ENCODE assay signal across 15 cellular contexts in genomic region chr15:96457852-96458251, GRCh38.
"Had no signal": no experiment of that assay in that cellular context is flagged by ENCODE, and none has a peak within 500 bp of the region (broad histone marks: within the 10 kb centered on the region; RNA-seq: fewer than 3 reads in every experiment).

No MANE protein-coding gene starts in this region.

- ATAC-seq: activated CD8-positive, alpha-beta T cell treated with anti-CD3 and anti-CD28 coated beads, Interleukin-2, amount 10 ng/mL, durations not matched to agents 7 days and 5 days; gastroesophageal sphincter; left lobe of liver; stimulated activated naive CD8-positive, alpha-beta T cell treated with anti-CD3 and anti-CD28 coated beads, Interleukin-15, amount 100 ng/mL, for 72 hours; WTC11 had no signal

- DNase-seq: activated CD4-positive, alpha-beta T cell treated with anti-CD3 and anti-CD28 coated beads for 48 hours; activated CD8-positive, alpha-beta memory T cell treated with anti-CD3 and anti-CD28 coated beads, Interleukin-2, amount 50 U/mL, for 4 hours; activated CD8-positive, alpha-beta T cell treated with anti-CD3 and anti-CD28 coated beads, Interleukin-2, amount 10 ng/mL, durations not matched to agents 7 days and 5 days; activated gamma-delta T cell; activated T-cell treated with anti-CD3 and anti-CD28 coated beads, Interleukin-2, amount 50 U/mL, for 48 hours; amniotic stem cell; stimulated activated CD4-positive, alpha-beta T cell treated with anti-CD3 and anti-CD28 coated beads, Interleukin-1b, Interleukin-23, amount 100 ng/mL, for 48 hours; stimulated activated naive CD8-positive, alpha-beta T cell treated with anti-CD3 and anti-CD28 coated beads, Interleukin-15, amount 100 ng/mL, for 72 hours; T-helper 2 cell; upper lobe of left lung had no signal

- FAIRE-seq: islet of Langerhans had no signal

- H2AFZ ChIP-seq: neural progenitor cell had no signal

- H3K27ac ChIP-seq: gastroesophageal sphincter, neural progenitor cell, upper lobe of left lung had no signal

- H3K4me3 ChIP-seq: gastroesophageal sphincter, neural progenitor cell, upper lobe of left lung had no signal

- H3K4me2 ChIP-seq: neural progenitor cell had no signal

- H3K36me3 ChIP-seq: gastroesophageal sphincter, neural progenitor cell, upper lobe of left lung had no signal

- H3K9ac ChIP-seq: neural progenitor cell had no signal

- H3K27me3 ChIP-seq: gastroesophageal sphincter, neural progenitor cell, upper lobe of left lung had no signal

- H3K4me1 ChIP-seq: gastroesophageal sphincter, upper lobe of left lung had no signal

- H3K9me3 ChIP-seq: gastroesophageal sphincter, upper lobe of left lung had no signal
